Comparison of ENCODE assay signal across 7 cellular contexts in the genomic region with DNA sequence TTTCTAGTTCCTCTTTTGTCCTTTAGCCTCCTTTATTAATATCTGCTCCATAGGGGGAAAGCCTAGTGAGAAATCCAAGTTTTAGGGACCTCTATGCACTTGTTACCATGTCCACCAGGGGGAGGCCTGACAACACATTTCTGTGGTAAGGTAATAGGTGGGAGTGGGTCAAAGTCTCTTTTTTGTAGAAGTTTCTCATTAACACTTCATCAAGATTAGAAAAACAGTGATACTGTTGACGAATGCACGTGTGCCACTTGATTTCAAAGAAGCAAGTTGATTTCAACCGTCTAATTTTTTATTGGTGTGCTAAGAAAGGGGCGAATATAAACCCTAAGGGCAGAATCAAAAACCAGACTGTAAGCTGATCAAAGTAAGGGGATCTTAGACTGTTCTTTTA. TPM values are rescaled to one million over a fixed set of nuclear protein-coding genes. Genes with fewer than 3 reads are reported as not detected.
DNase-seq lines count a peak whose midpoint lies in the region; TF ChIP-seq lines count a peak whose summit lies in the region.

No MANE protein-coding gene starts in this region.

- no peaks in the 10 kb centered on the region for H3K79me2 ChIP-seq in GM23248 (ENCODE audit: insufficient read depth)

- H3K9me2 ChIP-seq in GM23248 (ENCODE audit: insufficient read depth) = no peaks in the 10 kb centered on the region

- TF ChIP-seq CTCF in GM12865 (IDR thresholded peaks at IDR 0.05; ENCODE audit: insufficient read depth, low read depth, low read length, missing control alignments) = peak; percentile 70
- peak; percentile 90 for TF ChIP-seq CTCF in LNCAP (IDR thresholded peaks at IDR 0.05)

- 2 to 5% methylated on average over 4 of the region's 4 CpGs for WGBS in GM23248 (ENCODE audit: low coverage in 1 of 2, low lambda C conversion rate in 2 of 2, missing lambda C conversion rate in 2 of 2), 2 experiments

- no peaks in the 10 kb centered on the region for H3K27me3 ChIP-seq in GM23248 (replicated peaks; ENCODE audit: insufficient read depth)

- no peaks in the 10 kb centered on the region for H3K36me3 ChIP-seq in GM23248 (ENCODE audit: low read depth)

- in situ Hi-C loops in GM23248 (cut with MboI) = no loop called here

- H3K4me3 ChIP-seq in GM12865 (ENCODE audit: low read depth, low read length) (no peak overlapping the region), GM23248 (no peak overlapping the region)

- no peaks in the 10 kb centered on the region for H4K20me1 ChIP-seq in GM23248 (ENCODE audit: insufficient read depth)

- DNase-seq in GM12865 (ENCODE audit: low read depth) (peak; percentile 62), GM23248 (peak; percentile 68), T-helper 22 cell (ENCODE audit: low read depth) (peak; percentile 19), astrocyte of the hippocampus (ENCODE audit: low read depth, low spot score) (peak; percentile 73), iPS DF 19.7 (ENCODE audit: low read depth, low spot score) (peak; percentile 2)
- DNase-seq in stimulated activated CD4-positive, alpha-beta T cell treated with anti-CD3 and anti-CD28 coated beads, Interleukin-15, amount 100 ng/mL, for 48 hours (ENCODE audit: low read depth in 2 of 2) = peak; percentile 24 to 32

- H3K4me2 ChIP-seq in GM23248 (ENCODE audit: unreplicated experiment) = no peak overlapping the region

- no peaks in the 10 kb centered on the region for H3F3A ChIP-seq in GM23248 (ENCODE audit: insufficient read depth)

- no peak overlapping the region for H3K9ac ChIP-seq in GM23248

- H3K4me1 ChIP-seq in GM23248 (ENCODE audit: insufficient read depth) = no peaks in the 10 kb centered on the region

- no peak overlapping the region for H2AFZ ChIP-seq in GM23248

- no peaks in the 10 kb centered on the region for H3K9me3 ChIP-seq in GM23248 (ENCODE audit: low read depth)

- no peak overlapping the region for H3K27ac ChIP-seq in GM23248

RNA-seq across cellular contexts. Expression of a gene that starts 30.6 kb away (rescaled TPM):
- total RNA-seq in GM23248 (2014; rRNA removed; shearing (Covaris generic)) = 9.0 and 40.4 TPM in 2 replicates
- 97.6 and 99.7 TPM in 2 replicates for polyA plus RNA-seq in GM23248 (2016; fragmentation: Nextera tagmentation; extraction: Ambion mirVana)

RNA-seq across cellular contexts. Expression of a gene that starts 31.9 kb away (rescaled TPM):
- total RNA-seq in GM23248 (2014; rRNA removed; shearing (Covaris generic)) = 6.6 and 7.0 TPM in 2 replicates
- 3.0 and 3.6 TPM in 2 replicates for polyA plus RNA-seq in GM23248 (2016; fragmentation: Nextera tagmentation; extraction: Ambion mirVana)

RNA-seq across cellular contexts. Expression of a gene that starts 35.2 kb away (rescaled TPM):
- 14.3 and 17.7 TPM in 2 replicates for total RNA-seq in GM23248 (2014; rRNA removed; shearing (Covaris generic))
- polyA plus RNA-seq in GM23248 (2016; fragmentation: Nextera tagmentation; extraction: Ambion mirVana) = 31.9 and 33.4 TPM in 2 replicates

Comparison
In these comparisons a context has a peak if more than half of its experiments do, and no peak if none do; other contexts are left out.
1. DNase-seq: peak in every context shown above with its lines; median percentile 73 in astrocyte of the hippocampus; 68 in GM23248; 62 in GM12865; 28 in stimulated activated CD4-positive, alpha-beta T cell treated with anti-CD3 and anti-CD28 coated beads, Interleukin-15, amount 100 ng/mL, for 48 hours; 19 in T-helper 22 cell; 2 in iPS DF 19.7.